13 cellular contexts compared by ENCODE assay signal in the genomic region with DNA sequence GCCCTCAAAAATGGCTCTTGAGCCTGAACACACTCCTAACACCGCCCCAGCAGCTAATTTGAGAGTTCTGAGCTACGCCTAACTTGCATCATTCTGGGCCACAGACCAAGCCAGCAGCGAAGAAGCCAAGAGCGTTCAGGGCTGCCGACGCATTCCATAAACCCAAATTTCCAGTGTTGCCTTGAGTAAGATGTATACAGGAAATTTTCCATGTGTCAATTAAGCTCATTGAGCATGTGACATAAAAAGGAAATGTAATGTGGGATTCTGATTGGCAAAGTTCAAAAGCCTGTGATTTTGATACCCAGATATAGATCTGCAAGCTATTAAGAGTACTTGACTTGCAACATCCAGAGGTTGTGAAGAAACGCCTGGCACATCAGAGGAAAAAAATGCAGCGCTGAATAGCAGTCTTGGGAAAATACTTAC.
DNase-seq lines count a peak whose midpoint lies in the region; ATAC-seq and TF ChIP-seq lines count a peak whose summit lies in the region.
"Had no signal": no experiment of that assay in that cellular context is flagged by ENCODE, and none has a peak within 500 bp of the region (broad histone marks: within the 10 kb centered on the region; RNA-seq: fewer than 3 reads in every experiment).

No MANE protein-coding gene starts in this region.

- 51 to 60% methylated on average over 6 to 8 of the region's 8 CpGs for WGBS in transverse colon (ENCODE audit: low coverage in 1 of 2), 2 donors

- in situ Hi-C loops in transverse colon (cut with MboI; ENCODE audit: low pct_ligation_motif_present in 1 of 4, low pct_unique_long_range_greater_than_20kb in 1 of 4, low sequenced_read_pairs in 3 of 4) (no loop called here), G401 (cut with HindIII; ENCODE audit: low sequenced_read_pairs) (no loop called here)

- ATAC-seq in GM18502 (IDR thresholded peaks at IDR 0.05; ENCODE audit: poor library complexity, unreplicated experiment): no peak
- ATAC-seq: natural killer cell treated with Interleukin-12 subunit alpha and Interleukin-12 subunit beta and Interleukin-15 and Interleukin-18, amount 100 ng/mL, for 72 hours; T-helper 17 cell had no signal

- intact Hi-C loops in transverse colon (cut with DNase I; ENCODE audit: low total_unique reads): no loop called here

- TF ChIP-seq CTCF in fibroblast of mammary gland (conservative IDR thresholded peaks at IDR 0.05; ENCODE audit: control insufficient read depth, insufficient read depth, low read depth, low read length): no peak
- TF ChIP-seq CTCF in transverse colon (IDR thresholded peaks at IDR 0.05): no peak

- no peaks in the 10 kb centered on the region for H3K36me3 ChIP-seq in transverse colon

- H3K4me3 ChIP-seq in fibroblast of mammary gland (ENCODE audit: control insufficient read depth, low read depth, low read length) (no peak overlapping the region), transverse colon (no peak overlapping the region)

- DNase-seq in M059J (ENCODE audit: low read depth): peak; percentile 6
- DNase-seq in fibroblast of mammary gland (ENCODE audit: low read depth): peak; percentile 96
- DNase-seq in mucosa of gallbladder (ENCODE audit: low spot score): peak; percentile 49
- peak; percentile 33 for DNase-seq in transverse colon
- DNase-seq in G401 (ENCODE audit: low spot score): no peak
- no peak for DNase-seq in COLO668 (lab: John Stamatoyannopoulos, UW; ENCODE audit: unreplicated experiment)
- no peak for DNase-seq in activated CD8-positive, alpha-beta memory T cell treated with anti-CD3 and anti-CD28 coated beads, Interleukin-2, amount 50 U/mL, for 48 hours
- DNase-seq: amygdala, H9, NCI-H1105 treated with DMSO at 0.1 percent for 48 hours, T-helper 17 cell had no signal

- no peak for TF ChIP-seq EP300 in transverse colon (IDR thresholded peaks at IDR 0.05; ENCODE audit: low read depth)

- H3K9me3 ChIP-seq in transverse colon: no peaks in the 10 kb centered on the region

- no peak for TF ChIP-seq POLR2A in transverse colon (IDR thresholded peaks at IDR 0.05)

- no peaks in the 10 kb centered on the region for H3K27me3 ChIP-seq in transverse colon

- H3K27ac ChIP-seq in transverse colon: peak overlapping the region; percentile 22 to 62 (median 45)

- peaks cover 0 to 2% (median 0%) of the 10 kb centered on the region in 4 donors for H3K4me1 ChIP-seq in transverse colon

Comparison
In these comparisons a context has a peak if more than half of its experiments do, and no peak if none do; other contexts are left out.
1. DNase-seq: peak in M059J (single experiment), fibroblast of mammary gland (single experiment), mucosa of gallbladder (single experiment) and transverse colon (single experiment); none in G401 (single experiment), COLO668 (single experiment) and activated CD8-positive, alpha-beta memory T cell treated with anti-CD3 and anti-CD28 coated beads, Interleukin-2, amount 50 U/mL, for 48 hours (single experiment).